Comparison of ENCODE assay signal across 1 cellular context in genomic region chr4:1053891-1054290, GRCh38. TPM values are rescaled to one million over a fixed set of nuclear protein-coding genes. Genes with fewer than 3 reads are reported as not detected.
"Had no signal": no experiment of that assay in that cellular context is flagged by ENCODE, and none has a peak within 500 bp of the region (broad histone marks: within the 10 kb centered on the region; RNA-seq: fewer than 3 reads in every experiment).

No MANE protein-coding gene starts in this region.

RNA-seq across cellular contexts. Expression of gene RNF212, which starts 59.5 kb away (rescaled TPM):
- total RNA-seq: myocyte had no signal
